15 cellular contexts compared by ENCODE assay signal in the genomic region with DNA sequence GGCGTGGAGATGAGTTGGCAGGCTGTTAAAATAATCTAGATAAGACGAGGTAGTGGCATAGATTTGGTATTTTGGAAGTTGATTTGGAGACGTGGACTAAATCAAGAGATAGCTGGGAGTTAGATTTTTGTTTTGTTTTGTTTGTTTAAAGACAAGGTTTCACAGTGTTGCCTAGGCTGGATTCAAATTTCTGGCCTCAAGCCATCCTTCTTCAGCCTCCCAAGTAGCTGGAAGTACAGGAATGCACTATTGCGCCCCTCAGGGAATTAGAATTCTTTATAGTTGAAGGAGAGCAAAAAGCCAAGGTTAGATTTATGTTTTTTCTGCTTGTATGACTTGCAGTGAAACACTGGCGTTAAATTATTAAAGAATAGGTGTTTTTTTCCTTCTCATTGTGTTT. TPM values are rescaled to one million over a fixed set of nuclear protein-coding genes. Genes with fewer than 3 reads are reported as not detected.
DNase-seq lines count a peak whose midpoint lies in the region; ATAC-seq and TF ChIP-seq lines count a peak whose summit lies in the region.
"Had no signal": no experiment of that assay in that cellular context is flagged by ENCODE, and none has a peak within 500 bp of the region (broad histone marks: within the 10 kb centered on the region; RNA-seq: fewer than 3 reads in every experiment).

No MANE protein-coding gene starts in this region.

- H3K27me3 ChIP-seq in GM23248 (replicated peaks; ENCODE audit: insufficient read depth): no peaks in the 10 kb centered on the region
- H3K27me3 ChIP-seq in Peyer's patch: no peaks in the 10 kb centered on the region

- no peaks in the 10 kb centered on the region for H3K9me2 ChIP-seq in GM23248 (ENCODE audit: insufficient read depth)

- no peaks in the 10 kb centered on the region for H4K20me1 ChIP-seq in GM23248 (ENCODE audit: insufficient read depth)

- no peaks in the 10 kb centered on the region for H3K4me1 ChIP-seq in GM23248 (ENCODE audit: insufficient read depth)
- H3K4me1 ChIP-seq in Peyer's patch: no peaks in the 10 kb centered on the region

- TF ChIP-seq POLR2A in Peyer's patch (IDR thresholded peaks at IDR 0.05): no peak

- no peak overlapping the region for H3K4me2 ChIP-seq in GM23248 (ENCODE audit: unreplicated experiment)
- H3K4me2 ChIP-seq: KMS-11 had no signal

- H3K9me3 ChIP-seq in GM23248 (ENCODE audit: low read depth) (no peaks in the 10 kb centered on the region), Peyer's patch (no peaks in the 10 kb centered on the region)
- H3K9me3 ChIP-seq: thoracic aorta had no signal

- H3K36me3 ChIP-seq in GM23248 (ENCODE audit: low read depth): peaks cover 62% of the 10 kb centered on the region
- H3K36me3 ChIP-seq in Peyer's patch: peaks cover 0 to 98% (median 2%) of the 10 kb centered on the region in 3 donors

- in situ Hi-C loops in GM23248 (cut with MboI): no loop called here

- H3K9ac ChIP-seq in GM23248: no peak overlapping the region
- H3K9ac ChIP-seq: KMS-11 had no signal

- ATAC-seq in HG03108 (IDR thresholded peaks at IDR 0.05; ENCODE audit: unreplicated experiment): no peak
- ATAC-seq: activated CD4-positive, alpha-beta T cell treated with anti-CD3 and anti-CD28 coated beads for 36 hours; activated T-helper 17 cell treated with anti-CD3 and anti-CD28 coated beads, Interleukin-2, amount 50 U/mL, for 72 hours; naive thymus-derived CD4-positive, alpha-beta T cell had no signal

- H3K79me2 ChIP-seq in GM23248 (ENCODE audit: insufficient read depth): peaks cover 78% of the 10 kb centered on the region

- H3K4me3 ChIP-seq in GM23248 (no peak overlapping the region), fibroblast of the aortic adventitia (ENCODE audit: low read depth, low read length) (no peak overlapping the region), Peyer's patch (no peak overlapping the region)
- H3K4me3 ChIP-seq: skin epidermis, thoracic aorta had no signal

- 92 to 96% methylated on average over 5 of the region's 5 CpGs for WGBS in GM23248 (ENCODE audit: low coverage in 1 of 2, low lambda C conversion rate in 2 of 2, missing lambda C conversion rate in 2 of 2), 2 experiments

- H3K27ac ChIP-seq in GM23248 (peak overlapping the region; percentile 41), Peyer's patch (no peak overlapping the region)
- H3K27ac ChIP-seq: KMS-11, thoracic aorta had no signal

- DNase-seq in GM23248: peak; percentile 53
- DNase-seq in T1000 (lab: John Stamatoyannopoulos, UW): peak; percentile 22
- DNase-seq in fibroblast of the aortic adventitia (ENCODE audit: low read depth): peak; percentile 94
- DNase-seq in smooth muscle cell of the brain vasculature (ENCODE audit: low read depth, low spot score): peak; percentile 83
- DNase-seq in Peyer's patch: no peak
- DNase-seq in NCI-H345 (lab: John Stamatoyannopoulos, UW): no peak
- DNase-seq: activated CD4-positive, alpha-beta T cell treated with anti-CD3 and anti-CD28 coated beads for 36 hours; cortex of kidney; naive thymus-derived CD4-positive, alpha-beta T cell; NCI-H2029 had no signal

- peaks cover 37% of the 10 kb centered on the region for H3F3A ChIP-seq in GM23248 (ENCODE audit: insufficient read depth)

- H2AFZ ChIP-seq in GM23248: no peak overlapping the region

- TF ChIP-seq CTCF in fibroblast of the aortic adventitia (IDR thresholded peaks at IDR 0.05; ENCODE audit: insufficient read depth, low read length) (no peak), Peyer's patch (IDR thresholded peaks at IDR 0.05) (no peak)

RNA-seq across cellular contexts. Expression of gene SNRPE, which starts 22.3 kb away (rescaled TPM):
- total RNA-seq in GM23248 (2014; rRNA removed; shearing (Covaris generic)): 27.6 and 47.3 TPM in 2 replicates
- 233 TPM in 2 replicates for polyA plus RNA-seq in GM23248 (2016; fragmentation: Nextera tagmentation; extraction: Ambion mirVana)
- total RNA-seq in fibroblast of the aortic adventitia (ENCODE audit: low replicate concordance) (95.4 and 105 TPM in 2 replicates), Peyer's patch (10 to 100 TPM; 19.8 to 66.6 (median 24.6) TPM)

RNA-seq across cellular contexts. Expression of gene ZBED6, which starts 43.7 kb away (rescaled TPM):
- total RNA-seq in GM23248 (2014; rRNA removed; shearing (Covaris generic)): 14.3 and 28.7 TPM in 2 replicates
- 1.7 and 3.3 TPM in 2 replicates for polyA plus RNA-seq in GM23248 (2016; fragmentation: Nextera tagmentation; extraction: Ambion mirVana)
- 8.7 and 30.5 TPM in 2 replicates for total RNA-seq in fibroblast of the aortic adventitia (ENCODE audit: low replicate concordance)
- total RNA-seq in Peyer's patch: 10 to 100 TPM; 30.1 to 45.2 (median 38.2) TPM

RNA-seq across cellular contexts. Expression of gene ZC3H11A, which starts 43.7 kb away (rescaled TPM):
- total RNA-seq in GM23248 (2014; rRNA removed; shearing (Covaris generic)): 73.3 and 81.6 TPM in 2 replicates
- polyA plus RNA-seq in GM23248 (2016; fragmentation: Nextera tagmentation; extraction: Ambion mirVana): 31.3 and 35.9 TPM in 2 replicates
- total RNA-seq in fibroblast of the aortic adventitia (ENCODE audit: low replicate concordance) (108 and 166 TPM in 2 replicates), Peyer's patch (100 to 1,000 TPM in 2 of 4 donors, 10 to 100 TPM in 2; 78.2 to 122 (median 101) TPM)

Comparison
In these comparisons a context has a peak if more than half of its experiments do, and no peak if none do; other contexts are left out.
1. DNase-seq: peak in GM23248 (single experiment), T1000 (single experiment), fibroblast of the aortic adventitia (single experiment) and smooth muscle cell of the brain vasculature (single experiment); none in Peyer's patch (0 of 3) and NCI-H345 (single experiment).